In the genomic region with DNA sequence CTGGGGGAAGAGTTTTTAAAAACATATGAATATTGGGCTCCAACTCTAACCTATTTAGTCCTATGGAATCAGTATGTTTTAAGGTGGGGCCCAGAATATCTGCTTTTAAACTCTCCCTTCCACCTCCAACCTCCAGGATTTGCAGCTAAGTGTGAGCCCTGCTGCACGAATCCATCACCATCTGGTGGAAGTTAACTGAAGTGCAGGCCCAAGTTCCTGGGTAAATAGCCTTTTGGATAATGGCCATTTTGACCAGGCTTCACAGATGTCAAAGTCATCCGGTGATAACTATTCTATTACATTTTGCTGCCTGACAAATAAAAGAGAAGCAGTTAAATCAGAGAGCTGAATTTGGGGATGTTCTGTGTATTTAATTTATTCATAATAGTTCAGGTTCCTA, we compare ENCODE assay signal across 7 cellular contexts. TPM values are rescaled to one million over a fixed set of nuclear protein-coding genes. Genes with fewer than 3 reads are reported as not detected.
A peak's percentile ranks its signal among the peaks of the same experiment; 100 is the strongest.
DNase-seq lines count a peak whose midpoint lies in the region; ATAC-seq and TF ChIP-seq lines count a peak whose summit lies in the region.

No MANE protein-coding gene starts in this region.

- ATAC-seq in GM21381 (IDR thresholded peaks at IDR 0.05; ENCODE audit: unreplicated experiment) (peak; percentile 87), HG03469 (IDR thresholded peaks at IDR 0.05; ENCODE audit: unreplicated experiment) (peak; percentile 87)

- H3K4me3 ChIP-seq in GM12865 (ENCODE audit: low read depth, low read length): no peak overlapping the region

- peak; percentile 78 for TF ChIP-seq CTCF in GM12865 (IDR thresholded peaks at IDR 0.05; ENCODE audit: insufficient read depth, low read depth, low read length, missing control alignments)

- DNase-seq in GM12865 (ENCODE audit: low read depth) (peak; percentile 69), NCI-H526 (lab: John Stamatoyannopoulos, UW) (peak; percentile 46 to 80), cerebellum (ENCODE audit: low spot score) (peak; percentile 22), lung microvascular endothelial cell (ENCODE audit: low read depth in 2 of 2) (peak; percentile 18 to 66), GDM1 (lab: John Stamatoyannopoulos, UW) (no peak)

RNA-seq across cellular contexts. Expression of a gene that starts 58.1 kb away (rescaled TPM):
- total RNA-seq in cerebellum (524 TPM), lung microvascular endothelial cell (under 0.01 TPM in 1 of 2 replicates, not detected in the other)

Comparison
In these comparisons a context has a peak if more than half of its experiments do, and no peak if none do; other contexts are left out.
1. RNA of a gene that starts 58.1 kb away (total RNA-seq): 524 TPM in cerebellum (single experiment); under 0.01 TPM in lung microvascular endothelial cell; every median in the first group is over 100 times any median in the second.